28 cellular contexts compared by ENCODE assay signal in genomic region chr2:42588158-42588557, GRCh38.
"Had no signal": no experiment of that assay in that cellular context is flagged by ENCODE, and none has a peak within 500 bp of the region (broad histone marks: within the 10 kb centered on the region; RNA-seq: fewer than 3 reads in every experiment).

No MANE protein-coding gene starts in this region.

- H2AFZ ChIP-seq: neural progenitor cell, parathyroid adenoma had no signal

- H3K9ac ChIP-seq: neural progenitor cell, parathyroid adenoma had no signal

- H3K4me2 ChIP-seq: neural progenitor cell, smooth muscle cell had no signal

- H3K4me1 ChIP-seq: neural progenitor cell, parathyroid adenoma, psoas muscle, spleen, suprapubic skin, testis, tibial artery, transverse colon, upper lobe of right lung, uterus had no signal

- H3K4me3 ChIP-seq: neural progenitor cell, ovary, psoas muscle, skin epidermis, smooth muscle cell, spleen, suprapubic skin, testis, tibial artery, transverse colon, upper lobe of right lung, uterus had no signal

- DNase-seq: natural killer cell; occipital lobe; ovary; posterior cingulate gyrus; psoas muscle; right cardiac atrium; spleen; stimulated activated CD4-positive, alpha-beta T cell treated with anti-CD3 and anti-CD28 coated beads, Interleukin-12 subunit alpha, Interleukin-12 subunit beta, amount 100 ng/mL, for 4 hours; stimulated activated CD4-positive, alpha-beta T cell treated with anti-CD3 and anti-CD28 coated beads, Interleukin-1b, Interleukin-23, amount 100 ng/mL, for 48 hours; stimulated activated CD4-positive, alpha-beta T cell treated with anti-CD3 and anti-CD28 coated beads, Interleukin-4, amount 100 ng/mL, for 1 hour; stimulated activated CD4-positive, alpha-beta T cell treated with anti-CD3 and anti-CD28 coated beads, Interleukin-4, amount 100 ng/mL, for 4 hours; stimulated activated CD8-positive, alpha-beta memory T cell treated with anti-CD3 and anti-CD28 coated beads, Interleukin-4, amount 100 ng/mL, for 48 hours; stimulated activated naive CD4-positive, alpha-beta T cell; stimulated activated naive CD8-positive, alpha-beta T cell treated with anti-CD3 and anti-CD28 coated beads, Interleukin-15, amount 100 ng/mL, for 72 hours; stimulated activated naive CD8-positive, alpha-beta T cell treated with anti-CD3 and anti-CD28 coated beads, Interleukin-15, Interleukin-2, amounts not matched to agents 100 U/mL and 50 U/mL, for 24 hours; substantia nigra; testis; tibial artery; transverse colon; upper lobe of right lung; uterus had no signal

- ATAC-seq: natural killer cell; psoas muscle; right cardiac atrium; sciatic nerve; stimulated activated memory B cell treated with anti-CD40 and anti-IgM and Interleukin-4, amounts not matched to agents 10 μg/mL and 1 μg/mL and 100 μg/mL, for 72 hours; stimulated activated naive CD8-positive, alpha-beta T cell treated with anti-CD3 and anti-CD28 coated beads, Interleukin-15, amount 100 ng/mL, for 72 hours; stimulated activated naive CD8-positive, alpha-beta T cell treated with anti-CD3 and anti-CD28 coated beads, Interleukin-15, Interleukin-2, amounts not matched to agents 100 U/mL and 50 U/mL, for 24 hours; upper lobe of right lung had no signal

- H3K9me3 ChIP-seq: ovary, spleen, suprapubic skin, testis, tibial artery, transverse colon, upper lobe of right lung, uterus had no signal

- H3K27ac ChIP-seq: neural progenitor cell, ovary, parathyroid adenoma, psoas muscle, skin epidermis, spleen, suprapubic skin, testis, tibial artery, transverse colon, upper lobe of right lung, uterus had no signal

- H3K27me3 ChIP-seq: neural progenitor cell, ovary, spleen, suprapubic skin, testis, tibial artery, transverse colon, upper lobe of right lung, uterus had no signal

- H3K36me3 ChIP-seq: neural progenitor cell, ovary, suprapubic skin, transverse colon, upper lobe of right lung, uterus had no signal
